Comparison of ENCODE assay signal across 1 cellular context in the genomic region with DNA sequence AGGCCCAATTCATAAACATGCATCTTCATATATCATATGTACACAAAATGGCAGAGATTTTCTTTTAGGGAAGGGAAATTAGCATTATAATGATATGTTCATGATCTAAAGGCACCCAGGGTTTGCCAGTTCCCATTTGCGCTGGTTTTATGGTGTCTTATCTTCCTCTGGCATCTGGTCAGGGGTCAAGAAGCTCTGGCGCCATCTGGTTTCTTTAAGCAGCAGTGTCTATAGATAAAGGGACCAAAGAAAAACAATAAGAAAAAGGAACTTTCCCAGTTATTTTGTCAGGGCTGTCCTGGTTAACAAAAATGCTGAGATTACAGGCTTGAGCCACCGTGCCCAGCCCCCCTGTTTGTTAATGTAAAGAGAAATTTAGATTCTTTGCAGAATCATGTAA.
A peak's percentile ranks its signal among the peaks of the same experiment; 100 is the strongest.
TF ChIP-seq lines count a peak whose summit lies in the region.

No MANE protein-coding gene starts in this region.

TF ChIP-seq in K562, 482 proteins besides CTCF, POLR2A, EP300 and RAD21 (continued from another document):
- TF ChIP-seq, protein P1, sequence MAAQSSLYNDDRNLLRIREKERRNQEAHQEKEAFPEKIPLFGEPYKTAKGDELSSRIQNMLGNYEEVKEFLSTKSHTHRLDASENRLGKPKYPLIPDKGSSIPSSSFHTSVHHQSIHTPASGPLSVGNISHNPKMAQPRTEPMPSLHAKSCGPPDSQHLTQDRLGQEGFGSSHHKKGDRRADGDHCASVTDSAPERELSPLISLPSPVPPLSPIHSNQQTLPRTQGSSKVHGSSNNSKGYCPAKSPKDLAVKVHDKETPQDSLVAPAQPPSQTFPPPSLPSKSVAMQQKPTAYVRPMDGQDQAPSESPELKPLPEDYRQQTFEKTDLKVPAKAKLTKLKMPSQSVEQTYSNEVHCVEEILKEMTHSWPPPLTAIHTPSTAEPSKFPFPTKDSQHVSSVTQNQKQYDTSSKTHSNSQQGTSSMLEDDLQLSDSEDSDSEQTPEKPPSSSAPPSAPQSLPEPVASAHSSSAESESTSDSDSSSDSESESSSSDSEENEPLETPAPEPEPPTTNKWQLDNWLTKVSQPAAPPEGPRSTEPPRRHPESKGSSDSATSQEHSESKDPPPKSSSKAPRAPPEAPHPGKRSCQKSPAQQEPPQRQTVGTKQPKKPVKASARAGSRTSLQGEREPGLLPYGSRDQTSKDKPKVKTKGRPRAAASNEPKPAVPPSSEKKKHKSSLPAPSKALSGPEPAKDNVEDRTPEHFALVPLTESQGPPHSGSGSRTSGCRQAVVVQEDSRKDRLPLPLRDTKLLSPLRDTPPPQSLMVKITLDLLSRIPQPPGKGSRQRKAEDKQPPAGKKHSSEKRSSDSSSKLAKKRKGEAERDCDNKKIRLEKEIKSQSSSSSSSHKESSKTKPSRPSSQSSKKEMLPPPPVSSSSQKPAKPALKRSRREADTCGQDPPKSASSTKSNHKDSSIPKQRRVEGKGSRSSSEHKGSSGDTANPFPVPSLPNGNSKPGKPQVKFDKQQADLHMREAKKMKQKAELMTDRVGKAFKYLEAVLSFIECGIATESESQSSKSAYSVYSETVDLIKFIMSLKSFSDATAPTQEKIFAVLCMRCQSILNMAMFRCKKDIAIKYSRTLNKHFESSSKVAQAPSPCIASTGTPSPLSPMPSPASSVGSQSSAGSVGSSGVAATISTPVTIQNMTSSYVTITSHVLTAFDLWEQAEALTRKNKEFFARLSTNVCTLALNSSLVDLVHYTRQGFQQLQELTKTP (IDR thresholded peaks at IDR 0.05; ENCODE audit: low read depth in 1 of 2, partially characterized antibody in 2 of 2): no peak
- no peak for TF ChIP-seq SIX5 (IDR thresholded peaks at IDR 0.05; ENCODE audit: borderline replicate concordance in 1 of 2, insufficient read depth in 1 of 2, low read depth in 1 of 2, low read length in 2 of 2)
- peak; percentile 26; the same call in 1 of the 2 replicates for TF ChIP-seq CREB1 (IDR thresholded peaks at IDR 0.05)
- TF ChIP-seq CREB1 (CRISPR knock-in tag; IDR thresholded peaks at IDR 0.05): no peak
- no peak for TF ChIP-seq CBX5 (IDR thresholded peaks at IDR 0.05; ENCODE audit: borderline replicate concordance, low read depth)
- no peak for TF ChIP-seq SP2 (IDR thresholded peaks at IDR 0.05; ENCODE audit: extremely low read depth, low read depth, low read length, poor library complexity, severe bottlenecking)
- TF ChIP-seq TAL1 (IDR thresholded peaks at IDR 0.05): peak; percentile 98
- TF ChIP-seq HMG20B (CRISPR knock-in tag; IDR thresholded peaks at IDR 0.05): no peak
- TF ChIP-seq ZNF57 (CRISPR knock-in tag; IDR thresholded peaks at IDR 0.05): no peak
- no peak for TF ChIP-seq PHF8 (IDR thresholded peaks at IDR 0.05; ENCODE audit: borderline replicate concordance, low read length)
- TF ChIP-seq KLF10 (CRISPR knock-in tag; IDR thresholded peaks at IDR 0.05): no peak
TF ChIP-seq in K562: peak in this region for 67.
